In the genomic region with DNA sequence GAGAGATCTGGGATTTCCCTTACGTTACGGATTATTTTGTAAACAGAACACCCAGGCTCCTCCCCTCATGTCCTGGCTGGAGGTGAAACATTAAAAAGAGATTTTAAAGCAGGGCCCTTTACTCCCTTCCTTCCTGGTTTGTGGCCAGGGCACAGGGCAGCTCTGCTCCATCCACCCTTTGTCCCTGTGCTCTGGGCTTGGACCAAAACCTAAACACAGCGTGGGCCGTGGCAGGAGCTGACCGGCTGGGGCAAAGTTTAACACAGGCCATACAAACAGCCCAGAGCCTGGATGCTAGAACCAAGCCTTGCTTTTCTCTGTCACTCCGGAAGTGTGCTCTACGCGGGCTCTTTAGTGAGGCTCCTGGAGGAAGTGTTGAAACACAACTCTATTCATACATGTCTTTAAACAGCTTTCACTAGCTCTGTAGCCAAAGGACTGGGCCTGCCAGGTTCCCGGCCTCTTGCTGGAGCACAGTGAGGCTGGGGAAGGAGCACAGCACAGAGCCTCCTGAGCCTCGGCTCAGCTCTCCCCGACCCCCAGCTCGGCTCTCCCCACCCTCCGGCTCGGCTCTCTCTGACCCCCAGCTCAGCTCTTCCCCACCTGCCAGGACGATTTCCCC, we compare ENCODE assay signal across 8 cellular contexts.
A peak's percentile ranks its signal among the peaks of the same experiment; 100 is the strongest.
DNase-seq lines count a peak whose midpoint lies in the region; ATAC-seq and TF ChIP-seq lines count a peak whose summit lies in the region.

No MANE protein-coding gene starts in this region.

- ATAC-seq in GM18519 (IDR thresholded peaks at IDR 0.05; ENCODE audit: low FRiP score, unreplicated experiment), result no peak
- ATAC-seq in GM21529 (IDR thresholded peaks at IDR 0.05; ENCODE audit: unreplicated experiment), result no peak
- no peak for ATAC-seq in GM19452 (IDR thresholded peaks at IDR 0.05; ENCODE audit: unreplicated experiment)

- H3K27ac Mint-ChIP-seq in progenitor cell of endocrine pancreas, result peak overlapping the region; percentile 80

- H3K9me3 Mint-ChIP-seq in progenitor cell of endocrine pancreas (ENCODE audit: low read depth), result peaks cover 11% of the 10 kb centered on the region

- DNase-seq in GF-D8 (lab: John Stamatoyannopoulos, UW), result peak; percentile 72
- DNase-seq in activated CD4-positive, alpha-beta T cell treated with anti-CD3 and anti-CD28 coated beads, Interleukin-2, amount 50 U/mL, for 1 hour, result peak; percentile 37
- DNase-seq in fibroblast of the aortic adventitia (ENCODE audit: low read depth), result peak; percentile 18
- no peak for DNase-seq in progenitor cell of endocrine pancreas (ENCODE audit: low spot score, unreplicated experiment)
- no peak for DNase-seq in NCI-H187 (lab: John Stamatoyannopoulos, UW)

- H3K4me1 Mint-ChIP-seq in progenitor cell of endocrine pancreas (ENCODE audit: low read depth), result peaks cover 40% of the 10 kb centered on the region

- TF ChIP-seq CTCF in fibroblast of the aortic adventitia (IDR thresholded peaks at IDR 0.05; ENCODE audit: insufficient read depth, low read length), result no peak
- TF ChIP-seq CTCF in progenitor cell of endocrine pancreas (IDR thresholded peaks at IDR 0.05; ENCODE audit: unreplicated experiment), result no peak

- H3K27me3 Mint-ChIP-seq in progenitor cell of endocrine pancreas, result no peaks in the 10 kb centered on the region

- H3K36me3 Mint-ChIP-seq in progenitor cell of endocrine pancreas (ENCODE audit: insufficient read depth), result peaks cover 46% of the 10 kb centered on the region

- no peak overlapping the region for H3K4me3 Mint-ChIP-seq in progenitor cell of endocrine pancreas (ENCODE audit: low read depth)

- H3K4me3 ChIP-seq in fibroblast of the aortic adventitia (ENCODE audit: low read depth, low read length), result no peak overlapping the region

Comparison
In these comparisons a context has a peak if more than half of its experiments do, and no peak if none do; other contexts are left out.
1. DNase-seq: peak in GF-D8 (single experiment), activated CD4-positive, alpha-beta T cell treated with anti-CD3 and anti-CD28 coated beads, Interleukin-2, amount 50 U/mL, for 1 hour (single experiment) and fibroblast of the aortic adventitia (single experiment); none in progenitor cell of endocrine pancreas (single experiment) and NCI-H187 (0 of 2).